18 cellular contexts compared by ENCODE assay signal in the genomic region with DNA sequence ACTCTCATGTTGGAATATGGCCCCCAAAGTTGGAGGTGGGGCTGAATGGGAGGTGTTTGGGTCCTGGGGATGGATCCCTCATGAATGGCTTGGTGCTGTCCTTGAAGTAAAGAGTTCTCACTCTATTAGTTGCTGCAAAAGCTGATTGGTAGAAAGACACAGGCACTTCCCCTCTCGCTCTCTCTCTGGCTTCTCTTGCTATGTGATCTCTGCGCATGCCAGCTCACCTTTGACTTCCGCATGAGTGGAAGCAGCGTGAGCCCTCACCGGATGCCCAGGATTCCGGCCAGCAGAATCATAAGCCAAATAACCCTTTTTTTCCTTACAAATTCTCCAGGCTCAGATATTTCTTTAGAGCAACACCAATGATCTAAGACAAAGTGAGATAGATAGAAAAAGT.
"Had no signal": no experiment of that assay in that cellular context is flagged by ENCODE, and none has a peak within 500 bp of the region (broad histone marks: within the 10 kb centered on the region; RNA-seq: fewer than 3 reads in every experiment).

No MANE protein-coding gene starts in this region.

- H3K4me1 ChIP-seq: gastroesophageal sphincter, heart right ventricle, left lung, right lobe of liver had no signal

- H3K36me3 Mint-ChIP-seq: activated naive CD8-positive, alpha-beta T cell treated with anti-CD3 and anti-CD28 coated beads for 36 hours; T-cell had no signal

- H3K4me2 ChIP-seq: smooth muscle cell had no signal

- H3K27ac ChIP-seq: gastroesophageal sphincter, heart right ventricle, left lung, ovary, right lobe of liver had no signal

- H3K9me3 Mint-ChIP-seq: activated naive CD8-positive, alpha-beta T cell treated with anti-CD3 and anti-CD28 coated beads for 36 hours; activated T-helper 1 cell treated with anti-CD3 and anti-CD28 coated beads, Interleukin-12 subunit alpha, Interleukin-12 subunit beta, Interleukin-2, Interleukin-4 antibody, amounts not matched to agents 30 ng/mL and 10 ng/mL and 1 ng/mL, durations not matched to agents 14 hours and 24 hours and 36 hours had no signal

- H3K4me3 Mint-ChIP-seq: activated naive CD8-positive, alpha-beta T cell treated with anti-CD3 and anti-CD28 coated beads for 36 hours; activated T-helper 1 cell treated with anti-CD3 and anti-CD28 coated beads, Interleukin-12 subunit alpha, Interleukin-12 subunit beta, Interleukin-2, Interleukin-4 antibody, amounts not matched to agents 30 ng/mL and 10 ng/mL and 1 ng/mL, durations not matched to agents 14 hours and 24 hours and 36 hours; memory B cell; neural crest cell; stimulated activated naive CD8-positive, alpha-beta T cell treated with anti-CD3 and anti-CD28 coated beads, Interleukin-15, amount 100 ng/mL, for 72 hours; T-cell had no signal

- H3K4me1 Mint-ChIP-seq: activated naive CD8-positive, alpha-beta T cell treated with anti-CD3 and anti-CD28 coated beads for 36 hours; memory B cell; neural crest cell; stimulated activated naive CD8-positive, alpha-beta T cell treated with anti-CD3 and anti-CD28 coated beads, Interleukin-15, amount 100 ng/mL, for 72 hours; T-cell had no signal

- H3K27ac Mint-ChIP-seq: activated naive CD8-positive, alpha-beta T cell treated with anti-CD3 and anti-CD28 coated beads for 36 hours; activated T-helper 1 cell treated with anti-CD3 and anti-CD28 coated beads, Interleukin-12 subunit alpha, Interleukin-12 subunit beta, Interleukin-2, Interleukin-4 antibody, amounts not matched to agents 30 ng/mL and 10 ng/mL and 1 ng/mL, durations not matched to agents 14 hours and 24 hours and 36 hours; memory B cell; stimulated activated naive CD8-positive, alpha-beta T cell treated with anti-CD3 and anti-CD28 coated beads, Interleukin-15, amount 100 ng/mL, for 72 hours had no signal

- H3K4me3 ChIP-seq: dorsolateral prefrontal cortex, gastroesophageal sphincter, heart right ventricle, left lung, ovary, right lobe of liver, smooth muscle cell had no signal

- H3K27me3 ChIP-seq: ovary, right lobe of liver had no signal

- ATAC-seq: activated CD4-positive, CD25-positive, alpha-beta regulatory T cell treated with anti-CD3 and anti-CD28 coated beads, Interleukin-2, amount 50 U/mL, for 24 hours; gastroesophageal sphincter; heart right ventricle; left lung; right lobe of liver; stimulated activated naive CD8-positive, alpha-beta T cell treated with anti-CD3 and anti-CD28 coated beads, Interleukin-15, amount 100 ng/mL, for 72 hours; T-cell had no signal

- DNase-seq: activated CD4-positive, alpha-beta T cell treated with anti-CD3 and anti-CD28 coated beads, Interleukin-2, amount 50 U/mL, for 1 hour; activated CD8-positive, alpha-beta memory T cell treated with anti-CD3 and anti-CD28 coated beads for 24 hours; activated naive CD8-positive, alpha-beta T cell treated with anti-CD3 and anti-CD28 coated beads for 36 hours; amygdala; heart right ventricle; left lung; ovary; right lobe of liver; stimulated activated naive CD8-positive, alpha-beta T cell treated with anti-CD3 and anti-CD28 coated beads, Interleukin-15, amount 100 ng/mL, for 72 hours; T-cell; T-helper 9 cell had no signal

- H3K9me3 ChIP-seq: gastroesophageal sphincter, heart right ventricle, left lung, ovary, right lobe of liver had no signal

- H3K36me3 ChIP-seq: gastroesophageal sphincter, heart right ventricle, left lung, ovary, right lobe of liver had no signal
